Comparison of ENCODE assay signal across 8 cellular contexts in genomic region chr1:162790303-162790984, GRCh38. TPM values are rescaled to one million over a fixed set of nuclear protein-coding genes. Genes with fewer than 3 reads are reported as not detected.
DNase-seq lines count a peak whose midpoint lies in the region; ATAC-seq, FAIRE-seq and TF ChIP-seq lines count a peak whose summit lies in the region.
"Not testable (repeated sequence)": the region's sequence is repeated elsewhere in the genome, so short reads cannot be mapped to it uniquely, and the experiment has no call there.

Gene HSD17B7, plus strand, starts transcription at chr1:162790702. Its CDS starts 99 bp downstream, at chr1:162790801.

- POLR2A ChIA-PET in naive thymus-derived CD8-positive, alpha-beta T cell (lab: Charles Lee) = not testable (repeated sequence)

- not testable (repeated sequence) for H3K9me3 ChIP-seq in RWPE2 (ENCODE audit: severe bottlenecking)

- TF ChIP-seq CTCF in RWPE2 (IDR thresholded peaks at IDR 0.05; ENCODE audit: poor library complexity, severe bottlenecking); fibroblast of mammary gland (conservative IDR thresholded peaks at IDR 0.05; ENCODE audit: control insufficient read depth, insufficient read depth, low read depth, low read length): not testable (repeated sequence)

- H3K4me1 Mint-ChIP-seq in naive thymus-derived CD8-positive, alpha-beta T cell = peaks cover 0 to 22% (median 7%) of the 10 kb centered on the region in 4 donors
- not testable (repeated sequence) for H3K4me1 Mint-ChIP-seq in stimulated activated naive B cell treated with anti-CD40 and anti-IgM and Interleukin-4, amounts not matched to agents 10 μg/mL and 1 μg/mL and 100 μg/mL, for 72 hours

- H3K36me3 Mint-ChIP-seq in naive thymus-derived CD8-positive, alpha-beta T cell = peaks cover 0 to 26% (median 2%) of the 10 kb centered on the region in 3 donors
- not testable (repeated sequence) for H3K36me3 Mint-ChIP-seq in stimulated activated naive B cell treated with anti-CD40 and anti-IgM and Interleukin-4, amounts not matched to agents 10 μg/mL and 1 μg/mL and 100 μg/mL, for 72 hours

- TF ChIP-seq POLR2A in H54 (IDR thresholded peaks at IDR 0.05; ENCODE audit: low read depth, low read length) = not testable (repeated sequence)

- FAIRE-seq in H54 (lab: Jason Lieb, UNC) = peak; percentile 93

- peak within 1 kb of the TSS; percentile 60 for H3K4me3 ChIP-seq in RWPE2 (ENCODE audit: severe bottlenecking)
- peak within 1 kb of the TSS; percentile 59 for H3K4me3 ChIP-seq in fibroblast of mammary gland (ENCODE audit: control insufficient read depth, low read depth, low read length)

- peak; percentile 98 for ATAC-seq in RWPE2 (ENCODE audit: low read depth)
- ATAC-seq in naive thymus-derived CD8-positive, alpha-beta T cell = peak; percentile 96 to 97
- peak; percentile 99 for ATAC-seq in stimulated activated naive B cell treated with anti-CD40 and anti-IgM and Interleukin-4, amounts not matched to agents 10 μg/mL and 1 μg/mL and 100 μg/mL, for 72 hours (replicated peaks)

- H3K27ac Mint-ChIP-seq in naive thymus-derived CD8-positive, alpha-beta T cell = peak within 1 kb of the TSS; percentile 81 to 98 (median 97)
- peak within 1 kb of the TSS; percentile 96 for H3K27ac Mint-ChIP-seq in stimulated activated naive B cell treated with anti-CD40 and anti-IgM and Interleukin-4, amounts not matched to agents 10 μg/mL and 1 μg/mL and 100 μg/mL, for 72 hours

- H3K27me3 Mint-ChIP-seq in naive thymus-derived CD8-positive, alpha-beta T cell; stimulated activated naive B cell treated with anti-CD40 and anti-IgM and Interleukin-4, amounts not matched to agents 10 μg/mL and 1 μg/mL and 100 μg/mL, for 72 hours: not testable (repeated sequence)

- H3K27me3 ChIP-seq in RWPE2 (ENCODE audit: insufficient read depth, poor library complexity, severe bottlenecking) = not testable (repeated sequence)

- H3K4me3 Mint-ChIP-seq in naive thymus-derived CD8-positive, alpha-beta T cell = peak within 1 kb of the TSS; percentile 84 to 96 (median 92)
- peak within 1 kb of the TSS; percentile 90 to 96 for H3K4me3 Mint-ChIP-seq in stimulated activated naive B cell treated with anti-CD40 and anti-IgM and Interleukin-4, amounts not matched to agents 10 μg/mL and 1 μg/mL and 100 μg/mL, for 72 hours

- H3K36me3 ChIP-seq in RWPE2 (ENCODE audit: low read depth) = not testable (repeated sequence)

- H3K27ac ChIP-seq in RWPE2 (ENCODE audit: poor library complexity, severe bottlenecking) = peak within 1 kb of the TSS; percentile 59

- not testable (repeated sequence) for H3K9me3 Mint-ChIP-seq in naive thymus-derived CD8-positive, alpha-beta T cell; stimulated activated naive B cell treated with anti-CD40 and anti-IgM and Interleukin-4, amounts not matched to agents 10 μg/mL and 1 μg/mL and 100 μg/mL, for 72 hours

- DNase-seq in EH (ENCODE audit: low read depth) = peak; percentile 64
- DNase-seq in H54 (ENCODE audit: insufficient read length, low spot score) = peak; percentile 14
- DNase-seq in LoVo (ENCODE audit: low spot score) = peak; percentile 72
- peak; percentile 51 for DNase-seq in RWPE2 (ENCODE audit: low spot score)
- peak; percentile 38 to 63 for DNase-seq in activated T-helper 1 cell treated with anti-CD3 and anti-CD28 coated beads, Interleukin-2, amount 50 U/mL, for 16 hours (ENCODE audit: low read depth in 1 of 2, low spot score in 1 of 2)
- DNase-seq in fibroblast of mammary gland (ENCODE audit: low read depth) = peak; percentile 65
- peak; percentile 55 to 88 (median 80) for DNase-seq in naive thymus-derived CD8-positive, alpha-beta T cell
- DNase-seq in stimulated activated naive B cell treated with anti-CD40 and anti-IgM and Interleukin-4, amounts not matched to agents 10 μg/mL and 1 μg/mL and 100 μg/mL, for 72 hours = peak; percentile 77

- H3K4me1 ChIP-seq in RWPE2 (ENCODE audit: insufficient read depth, poor library complexity, severe bottlenecking) = not testable (repeated sequence)

RNA-seq across cellular contexts. Expression of gene HSD17B7, which starts in this region (rescaled TPM):
- total RNA-seq in naive thymus-derived CD8-positive, alpha-beta T cell = 10 to 100 TPM; 33.5 to 39.5 TPM
- polyA plus RNA-seq in naive thymus-derived CD8-positive, alpha-beta T cell = 10 to 100 TPM; 19.1 to 27.6 (median 23.0) TPM

Comparison
In these comparisons a context has a peak if more than half of its experiments do, and no peak if none do; other contexts are left out.
1. Peak in every context shown above with its lines: DNase-seq, ATAC-seq, H3K4me3 ChIP-seq and H3K27ac ChIP-seq.
2. DNase-seq: peak in every context shown above with its lines; median percentile 80 in naive thymus-derived CD8-positive, alpha-beta T cell; 77 in stimulated activated naive B cell treated with anti-CD40 and anti-IgM and Interleukin-4, amounts not matched to agents 10 μg/mL and 1 μg/mL and 100 μg/mL, for 72 hours; 72 in LoVo; 65 in fibroblast of mammary gland; 64 in EH; 51 in RWPE2; 50 in activated T-helper 1 cell treated with anti-CD3 and anti-CD28 coated beads, Interleukin-2, amount 50 U/mL, for 16 hours; 14 in H54.